ENCODE assay signal across 1 cellular context in the genomic region with DNA sequence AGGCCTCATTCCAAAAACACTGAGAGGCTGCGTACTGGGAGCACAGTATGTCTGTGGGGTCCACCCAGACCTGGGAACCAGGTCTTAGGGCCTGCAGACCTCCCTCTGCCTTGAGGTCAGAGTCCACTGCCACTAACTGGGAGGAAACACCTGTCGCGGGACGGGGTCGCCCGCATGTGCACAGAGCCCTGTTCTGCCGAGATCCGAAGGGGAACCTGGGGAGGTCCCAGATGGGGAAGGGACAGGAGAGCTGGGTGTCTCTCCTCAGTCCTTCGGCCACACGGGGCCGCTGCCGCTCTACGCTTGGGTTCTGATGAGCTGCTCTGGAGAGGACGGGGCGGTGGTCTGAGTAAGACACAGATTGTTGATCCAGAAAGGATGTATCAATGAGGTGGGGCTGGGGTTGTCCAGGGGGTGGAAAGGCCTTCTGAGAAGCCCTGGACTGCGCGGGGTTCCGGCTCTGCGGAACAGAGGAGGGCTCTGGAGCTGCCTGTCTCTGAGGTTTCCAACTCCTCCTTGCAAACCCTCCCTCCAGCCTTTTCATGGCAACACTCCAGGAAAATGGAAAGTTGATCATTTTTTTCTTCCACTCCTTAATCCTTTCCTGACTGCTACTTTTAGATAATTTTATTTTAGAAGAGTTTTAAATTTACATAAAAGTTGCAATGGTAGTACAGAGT.
A peak's percentile ranks its signal among the peaks of the same experiment; 100 is the strongest.
TF ChIP-seq lines count a peak whose summit lies in the region.

No MANE protein-coding gene starts in this region.

TF ChIP-seq in SK-N-SH, 30 proteins besides CTCF, POLR2A, EP300 and RAD21:
- peak; percentile 46 for TF ChIP-seq SMC3 (IDR thresholded peaks at IDR 0.05; ENCODE audit: low read depth, low read length)
TF ChIP-seq in SK-N-SH: peak in this region for 1; not testable (repeated sequence) for 29.
